ENCODE assay signal across 29 cellular contexts in the genomic region with DNA sequence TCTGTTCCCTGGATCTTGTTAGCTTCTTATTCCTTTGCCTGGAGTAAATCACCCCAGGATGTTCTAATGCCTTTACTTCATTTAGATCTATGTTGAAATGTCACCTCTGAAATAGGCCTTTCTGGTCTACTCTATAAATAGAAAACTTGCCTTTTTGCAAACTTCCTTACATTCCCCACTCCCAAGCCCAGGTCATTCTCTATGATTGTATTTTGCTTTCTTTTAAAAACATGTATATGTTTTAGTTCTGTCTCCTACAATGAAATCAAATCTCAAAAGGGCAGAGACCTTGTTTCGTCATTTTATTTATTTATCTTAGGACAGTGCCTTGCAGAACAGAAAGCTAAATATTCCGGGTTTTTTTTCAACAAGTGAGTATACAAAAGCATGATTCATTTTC. TPM values are rescaled to one million over a fixed set of nuclear protein-coding genes. Genes with fewer than 3 reads are reported as not detected.
"Had no signal": no experiment of that assay in that cellular context is flagged by ENCODE, and none has a peak within 500 bp of the region (broad histone marks: within the 10 kb centered on the region; RNA-seq: fewer than 3 reads in every experiment).

No MANE protein-coding gene starts in this region.

- H3K27ac Mint-ChIP-seq: natural killer cell; nephron; neural progenitor cell; progenitor cell of endocrine pancreas; stimulated activated effector memory CD8-positive, alpha-beta T cell treated with anti-CD3 and anti-CD28 coated beads, Interleukin-12 subunit alpha, Interleukin-12 subunit beta, amount 100 ng/mL, for 72 hours; stimulated activated naive B cell treated with anti-CD40 and anti-IgM and Interleukin-4, amounts not matched to agents 10 μg/mL and 1 μg/mL and 100 μg/mL, for 72 hours; stimulated activated naive CD8-positive, alpha-beta T cell treated with anti-CD3 and anti-CD28 coated beads, Interleukin-15, Interleukin-2, amounts not matched to agents 100 ng/mL and 50 ng/mL, for 24 hours had no signal

- H3K27me3 ChIP-seq: neural progenitor cell, ovary, right lobe of liver, sigmoid colon, stomach, thyroid gland, tibial nerve, upper lobe of left lung, vagina had no signal

- H3K9me3 Mint-ChIP-seq: nephron, neural progenitor cell had no signal

- H3K4me1 Mint-ChIP-seq: natural killer cell; nephron; neural progenitor cell; stimulated activated effector memory CD8-positive, alpha-beta T cell treated with anti-CD3 and anti-CD28 coated beads, Interleukin-12 subunit alpha, Interleukin-12 subunit beta, amount 100 ng/mL, for 72 hours; stimulated activated naive B cell treated with anti-CD40 and anti-IgM and Interleukin-4, amounts not matched to agents 10 μg/mL and 1 μg/mL and 100 μg/mL, for 72 hours had no signal

- H3K4me3 Mint-ChIP-seq: natural killer cell; nephron; neural progenitor cell; stimulated activated effector memory CD8-positive, alpha-beta T cell treated with anti-CD3 and anti-CD28 coated beads, Interleukin-12 subunit alpha, Interleukin-12 subunit beta, amount 100 ng/mL, for 72 hours; stimulated activated naive B cell treated with anti-CD40 and anti-IgM and Interleukin-4, amounts not matched to agents 10 μg/mL and 1 μg/mL and 100 μg/mL, for 72 hours; stimulated activated naive CD8-positive, alpha-beta T cell treated with anti-CD3 and anti-CD28 coated beads, Interleukin-15, Interleukin-2, amounts not matched to agents 100 ng/mL and 50 ng/mL, for 24 hours had no signal

- H3K27me3 Mint-ChIP-seq: progenitor cell of endocrine pancreas; stimulated activated naive B cell treated with anti-CD40 and anti-IgM and Interleukin-4, amounts not matched to agents 10 μg/mL and 1 μg/mL and 100 μg/mL, for 72 hours; stimulated activated naive CD8-positive, alpha-beta T cell treated with anti-CD3 and anti-CD28 coated beads, Interleukin-15, Interleukin-2, amounts not matched to agents 100 ng/mL and 50 ng/mL, for 24 hours had no signal

- H3K36me3 Mint-ChIP-seq: natural killer cell; neural progenitor cell; stimulated activated effector memory CD8-positive, alpha-beta T cell treated with anti-CD3 and anti-CD28 coated beads, Interleukin-12 subunit alpha, Interleukin-12 subunit beta, amount 100 ng/mL, for 72 hours; stimulated activated naive B cell treated with anti-CD40 and anti-IgM and Interleukin-4, amounts not matched to agents 10 μg/mL and 1 μg/mL and 100 μg/mL, for 72 hours had no signal

- H3K27ac ChIP-seq: neural progenitor cell, ovary, parathyroid adenoma, psoas muscle, right lobe of liver, sigmoid colon, stomach, thoracic aorta, thyroid gland, tibial nerve, upper lobe of left lung, vagina had no signal

- H3K9me3 ChIP-seq: ovary, psoas muscle, right lobe of liver, sigmoid colon, stomach, thoracic aorta, thyroid gland, tibial nerve, upper lobe of left lung, vagina had no signal

- H3K4me1 ChIP-seq: neural progenitor cell, parathyroid adenoma, psoas muscle, right lobe of liver, sigmoid colon, stomach, thyroid gland, tibial nerve, upper lobe of left lung, vagina had no signal

- H3K4me3 ChIP-seq: neural progenitor cell, ovary, psoas muscle, right lobe of liver, sigmoid colon, stomach, thoracic aorta, thyroid gland, tibial nerve, upper lobe of left lung, vagina had no signal

- H3K36me3 ChIP-seq: neural progenitor cell, ovary, right lobe of liver, sigmoid colon, stomach, thoracic aorta, thyroid gland, tibial nerve, upper lobe of left lung, vagina had no signal

- DNase-seq: natural killer cell; occipital lobe; ovary; psoas muscle; right cardiac atrium; right lobe of liver; sigmoid colon; small intestine; stimulated activated CD4-positive, alpha-beta T cell treated with anti-CD3 and anti-CD28 coated beads, Interleukin-15, amount 100 ng/mL, for 24 hours; stimulated activated CD4-positive, alpha-beta T cell treated with anti-CD3 and anti-CD28 coated beads, Interleukin-2, amount 100 ng/mL, for 24 hours; stimulated activated CD4-positive, alpha-beta T cell treated with anti-CD3 and anti-CD28 coated beads, Interleukin-2, amount 100 ng/mL, for 48 hours; stimulated activated CD4-positive, alpha-beta T cell treated with anti-CD3 and anti-CD28 coated beads, Interleukin-4, amount 100 ng/mL, for 24 hours; stimulated activated naive B cell treated with anti-CD40 and anti-IgM and Interleukin-4, amounts not matched to agents 10 μg/mL and 1 μg/mL and 100 μg/mL, for 72 hours; stimulated activated naive CD4-positive, alpha-beta T cell treated with Interleukin-2 at 50 U/mL for 16 hours; stomach; thyroid gland; trophoblast cell; upper lobe of left lung had no signal

RNA-seq across cellular contexts. Expression of a gene that starts 17.5 kb away (rescaled TPM):
- total RNA-seq: osteoblast, subcutaneous adipose tissue, thoracic aorta, upper lobe of left lung had no signal
